In the genomic region with DNA sequence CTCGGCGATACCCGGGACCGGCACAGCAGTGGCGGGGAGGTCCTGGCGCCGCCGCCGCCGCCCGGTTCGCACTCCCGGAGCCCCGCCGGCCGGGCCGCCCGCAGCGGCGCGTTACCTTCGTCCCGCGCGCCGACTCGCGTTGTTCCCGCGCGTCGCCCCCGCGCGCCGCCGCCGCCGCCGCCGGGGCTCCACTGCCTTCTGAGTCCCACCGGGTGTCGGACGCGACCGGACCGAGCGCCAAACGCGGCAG, we compare ENCODE assay signal across 8 cellular contexts. TPM values are rescaled to one million over a fixed set of nuclear protein-coding genes. Genes with fewer than 3 reads are reported as not detected.
DNase-seq lines count a peak whose midpoint lies in the region; ATAC-seq and TF ChIP-seq lines count a peak whose summit lies in the region.

A gene (minus strand): TSS at position 243 of the 250 bp plus-strand sequence. CDS start 36,993 bp downstream, outside the sequence.

- H3K27ac ChIP-seq in iPS-20b (ENCODE audit: low read length): peak within 1 kb of the TSS; percentile 65
- peak within 1 kb of the TSS; percentile 82 for H3K27ac ChIP-seq in suprapubic skin

- peak within 1 kb of the TSS; percentile 81 for H3K4me3 ChIP-seq in iPS-20b (ENCODE audit: low read length)
- H3K4me3 ChIP-seq in suprapubic skin: peak within 1 kb of the TSS; percentile 99

- DNase-seq in activated naive CD4-positive, alpha-beta T cell treated with anti-CD3 and anti-CD28 coated beads, Interleukin-2, amount 50 U/mL, for 72 hours (ENCODE audit: low spot score in 2 of 2): no peak
- DNase-seq in suprapubic skin (ENCODE audit: low spot score in 2 of 2) (no peak), NOMO-1 treated with DMSO at 0.1 percent for 48 hours (lab: John Stamatoyannopoulos, UW; ENCODE audit: unreplicated experiment) (no peak), hippocampal formation (lab: John Stamatoyannopoulos, UW) (no peak)

- TF ChIP-seq POLR2A in suprapubic skin (IDR thresholded peaks at IDR 0.05): no peak

- H3K36me3 ChIP-seq in iPS-20b (ENCODE audit: insufficient read depth, low read depth, low read length) (peaks cover 5% of the 10 kb centered on the region; the same call in 1 of the 2 replicates), suprapubic skin (no peaks in the 10 kb centered on the region)

- WGBS in suprapubic skin: no CpG with 5 or more reads among the region's 50 CpGs

- H3K9me3 ChIP-seq in iPS-20b (ENCODE audit: insufficient read depth, low read depth, low read length): no peaks in the 10 kb centered on the region
- H3K9me3 ChIP-seq in suprapubic skin: no peaks in the 10 kb centered on the region

- no peak for TF ChIP-seq EP300 in suprapubic skin (IDR thresholded peaks at IDR 0.05)

- peak within 1 kb of the TSS; percentile 98 to 99 for H3K27ac Mint-ChIP-seq in activated naive CD4-positive, alpha-beta T cell treated with anti-CD3 and anti-CD28 coated beads, Interleukin-2, amount 50 U/mL, for 72 hours

- H3K4me1 ChIP-seq in iPS-20b (ENCODE audit: insufficient read depth, low read length): peaks cover 9% of the 10 kb centered on the region
- H3K4me1 ChIP-seq in suprapubic skin: peaks cover 16% of the 10 kb centered on the region

- ATAC-seq in GM19025 (IDR thresholded peaks at IDR 0.05; ENCODE audit: low read depth, unreplicated experiment) (peak; percentile 31), HG03135 (IDR thresholded peaks at IDR 0.05; ENCODE audit: unreplicated experiment) (peak; percentile 31), HG03139 (IDR thresholded peaks at IDR 0.05; ENCODE audit: unreplicated experiment) (no peak)
- no peak for ATAC-seq in activated naive CD4-positive, alpha-beta T cell treated with anti-CD3 and anti-CD28 coated beads, Interleukin-2, amount 50 U/mL, for 72 hours

- H3K9ac ChIP-seq in iPS-20b (ENCODE audit: low read depth, low read length): peak within 1 kb of the TSS; percentile 85

- TF ChIP-seq CTCF in suprapubic skin (IDR thresholded peaks at IDR 0.05): no peak

- H3K27me3 ChIP-seq in iPS-20b (ENCODE audit: insufficient read depth, low read length): no peaks in the 10 kb centered on the region
- no peaks in the 10 kb centered on the region for H3K27me3 ChIP-seq in suprapubic skin

- H3K9me3 Mint-ChIP-seq in activated naive CD4-positive, alpha-beta T cell treated with anti-CD3 and anti-CD28 coated beads, Interleukin-2, amount 50 U/mL, for 72 hours: no peaks in the 10 kb centered on the region

- H3K36me3 Mint-ChIP-seq in activated naive CD4-positive, alpha-beta T cell treated with anti-CD3 and anti-CD28 coated beads, Interleukin-2, amount 50 U/mL, for 72 hours: peaks cover 22 to 27% of the 10 kb centered on the region in 2 donors

RNA-seq across cellular contexts. Expression of the gene that starts here (rescaled TPM):
- 100 to 1,000 TPM; 106 to 171 TPM for total RNA-seq in activated naive CD4-positive, alpha-beta T cell treated with anti-CD3 and anti-CD28 coated beads, Interleukin-2, amount 50 U/mL, for 72 hours
- total RNA-seq in suprapubic skin: 10 to 100 TPM in 1 of 4 donors, 1 to 10 TPM in 3; 6.8 to 22.4 (median 8.2) TPM

Comparison
In these comparisons a context has a peak if more than half of its experiments do, and no peak if none do; other contexts are left out.
1. RNA of the gene that starts here (total RNA-seq): 106 to 171 TPM in activated naive CD4-positive, alpha-beta T cell treated with anti-CD3 and anti-CD28 coated beads, Interleukin-2, amount 50 U/mL, for 72 hours; 6.8 to 22.4 TPM in suprapubic skin; every median in the first group is over 4 times any median in the second.
2. ATAC-seq: peak in GM19025 (single experiment) and HG03135 (single experiment); none in activated naive CD4-positive, alpha-beta T cell treated with anti-CD3 and anti-CD28 coated beads, Interleukin-2, amount 50 U/mL, for 72 hours (0 of 2) and HG03139 (single experiment).